In the genomic region with DNA sequence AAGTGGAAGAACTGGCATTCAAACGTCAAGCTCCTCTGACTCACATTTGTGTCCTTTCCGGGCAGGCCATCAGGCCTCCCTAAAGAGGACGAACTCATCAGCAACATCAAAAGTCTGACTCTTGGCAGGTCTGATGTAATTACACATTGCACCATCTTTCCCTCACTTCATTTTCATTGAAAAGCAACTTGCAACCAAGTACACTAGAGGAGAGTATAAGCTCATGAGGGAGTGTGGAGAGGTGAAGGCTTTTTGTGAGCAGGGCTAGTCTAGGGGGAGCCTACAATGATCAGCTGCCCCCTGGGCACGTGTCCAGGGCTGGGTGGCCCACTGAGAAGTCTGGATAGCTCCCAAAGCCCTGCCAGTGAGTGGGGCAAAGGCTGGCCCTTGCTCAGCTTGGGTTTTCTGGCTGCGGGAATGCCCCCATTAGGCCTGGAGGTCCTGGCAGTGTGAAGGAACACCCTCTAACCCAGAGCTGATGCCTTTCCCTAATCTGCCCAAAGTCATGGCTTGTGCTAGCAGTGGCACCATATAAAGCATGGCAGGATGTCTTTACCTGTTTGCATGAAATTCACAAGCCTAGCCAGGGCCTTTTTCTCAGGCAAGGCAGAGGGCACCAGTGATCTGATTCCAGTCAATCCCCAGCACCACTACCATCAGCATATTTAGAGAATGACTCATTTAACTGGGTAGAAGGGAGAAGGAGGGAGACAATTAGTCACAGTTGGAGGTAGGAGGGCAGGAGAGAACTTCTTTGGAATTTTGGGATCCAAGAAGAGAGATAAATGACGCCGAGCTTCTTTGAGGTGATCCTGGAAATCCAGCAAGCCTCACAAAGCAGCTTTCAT, we compare ENCODE assay signal across 9 cellular contexts. TPM values are rescaled to one million over a fixed set of nuclear protein-coding genes. Genes with fewer than 3 reads are reported as not detected.
DNase-seq lines count a peak whose midpoint lies in the region; TF ChIP-seq lines count a peak whose summit lies in the region.
"Had no signal": no experiment of that assay in that cellular context is flagged by ENCODE, and none has a peak within 500 bp of the region (broad histone marks: within the 10 kb centered on the region; RNA-seq: fewer than 3 reads in every experiment).

No MANE protein-coding gene starts in this region.

- peak; percentile 85 for DNase-seq in EH (ENCODE audit: low read depth)
- DNase-seq in NCI-H69 (lab: John Stamatoyannopoulos, UW), result peak; percentile 0
- DNase-seq in epidermal melanocyte (ENCODE audit: insufficient read length, low spot score), result peak; percentile 36
- DNase-seq in middle frontal gyrus (ENCODE audit: extremely low spot score, low spot score), result peak; percentile 3
- DNase-seq in uterus, result no peak
- DNase-seq in retina, result no peak
- no peak for DNase-seq in NCI-H2171 (lab: John Stamatoyannopoulos, UW)
- DNase-seq in NCI-H2081 (lab: John Stamatoyannopoulos, UW), result no peak
- DNase-seq: activated CD8-positive, alpha-beta memory T cell treated with anti-CD3 and anti-CD28 coated beads, Interleukin-2, amount 50 U/mL, for 4 hours had no signal

- no peak overlapping the region for H3K4me3 ChIP-seq in uterus

- no peaks in the 10 kb centered on the region for H3K36me3 ChIP-seq in uterus

- TF ChIP-seq POLR2A in uterus (IDR thresholded peaks at IDR 0.05), result no peak

- no peaks in the 10 kb centered on the region for H3K27me3 ChIP-seq in uterus

- no peaks in the 10 kb centered on the region for H3K9me3 ChIP-seq in uterus

- intact Hi-C loops in uterus (cut with DNase I; ENCODE audit: low total_unique reads), result no loop called here

- H3K27ac ChIP-seq in uterus, result no peak overlapping the region

- no peak for TF ChIP-seq CTCF in uterus (IDR thresholded peaks at IDR 0.05)

- H3K4me1 ChIP-seq in uterus, result no peaks in the 10 kb centered on the region

RNA-seq across cellular contexts. Expression of gene DAW1, which starts 8.5 kb away (rescaled TPM):
- 1 to 10 TPM in 1 of 4 donors, under 1 TPM in 1, not detected in 2; 0.29 to 2.5 TPM for total RNA-seq in uterus

RNA-seq across cellular contexts. Expression of gene CCL20, which starts 49.3 kb away (rescaled TPM):
- not detected for total RNA-seq in uterus

Comparison
In these comparisons a context has a peak if more than half of its experiments do, and no peak if none do; other contexts are left out.
1. DNase-seq: peak in EH (single experiment), NCI-H69 (single experiment), epidermal melanocyte (single experiment) and middle frontal gyrus (single experiment); none in uterus (0 of 2), retina (single experiment), NCI-H2171 (single experiment) and NCI-H2081 (0 of 2).